Comparison of ENCODE assay signal across 8 cellular contexts in the genomic region with DNA sequence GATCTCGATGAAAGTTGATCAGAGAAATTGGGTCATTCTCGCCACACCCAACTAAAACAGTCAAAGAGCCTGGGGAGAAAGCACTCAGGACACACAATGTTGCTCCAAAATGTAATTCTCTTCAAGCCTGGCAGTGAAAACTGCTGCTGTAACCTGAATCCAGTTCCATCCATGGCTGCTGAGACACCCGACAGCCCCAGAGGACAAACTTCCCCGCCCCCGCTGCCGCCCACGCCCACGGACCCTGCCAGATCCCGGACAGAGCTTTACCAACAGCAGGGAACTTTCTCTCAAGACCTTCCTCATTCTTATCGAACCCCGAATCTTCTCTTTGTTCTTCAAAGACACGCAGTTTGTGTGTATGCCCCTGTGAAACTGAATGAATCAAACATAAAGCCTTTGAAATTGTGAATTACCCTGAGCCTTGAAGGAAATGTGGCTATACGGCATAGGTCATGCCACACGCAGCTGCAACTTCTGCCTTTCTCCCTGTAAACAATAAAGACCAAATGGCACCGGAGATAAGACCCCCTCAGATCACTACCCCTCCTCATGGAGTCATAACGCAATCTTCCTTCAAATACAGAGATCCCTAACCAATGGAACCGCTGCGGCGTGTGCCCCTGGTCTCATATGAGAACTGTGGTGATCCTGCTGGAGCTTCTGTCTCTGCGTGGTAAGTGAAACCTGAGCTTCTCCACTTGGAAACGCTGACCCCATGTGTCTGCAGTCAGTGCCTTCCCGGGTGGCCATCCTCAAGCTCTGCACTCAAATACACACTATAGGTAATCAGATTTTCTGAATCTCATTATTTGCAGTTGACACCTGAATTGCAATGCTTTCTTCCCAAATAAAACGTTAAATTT. TPM values are rescaled to one million over a fixed set of nuclear protein-coding genes. Genes with fewer than 3 reads are reported as not detected.
DNase-seq lines count a peak whose midpoint lies in the region; ATAC-seq and TF ChIP-seq lines count a peak whose summit lies in the region.

No MANE protein-coding gene starts in this region.

- no peak for ATAC-seq in CD4-positive, alpha-beta T cell (ENCODE audit: poor library complexity)
- ATAC-seq in left cardiac atrium, result peak in 1 of 2 donors; percentile 29
- ATAC-seq in HG02798 (IDR thresholded peaks at IDR 0.05; ENCODE audit: poor library complexity, unreplicated experiment), result no peak

- H3K4me3 Mint-ChIP-seq in CD4-positive, alpha-beta T cell, result peak overlapping the region; percentile 37

- CTCF ChIA-PET in CD4-positive, alpha-beta T cell (lab: Charles Lee), result no interaction called here

- H3K4me1 Mint-ChIP-seq in CD4-positive, alpha-beta T cell (ENCODE audit: low read depth), result peaks cover 18% of the 10 kb centered on the region

- peaks cover 19% of the 10 kb centered on the region for H3K27me3 ChIP-seq in CD4-positive, alpha-beta T cell (ENCODE audit: control insufficient read depth, insufficient read depth, low read length)
- H3K27me3 ChIP-seq in skeletal muscle satellite cell (ENCODE audit: control insufficient read depth, insufficient read depth, low read length), result peaks cover 24% of the 10 kb centered on the region

- peak overlapping the region; percentile 3 for H3K27ac Mint-ChIP-seq in CD4-positive, alpha-beta T cell

- no peaks in the 10 kb centered on the region for H3K36me3 ChIP-seq in skeletal muscle satellite cell (ENCODE audit: insufficient read depth, low read length)

- H3K9me3 ChIP-seq in CD4-positive, alpha-beta T cell (ENCODE audit: control insufficient read depth, low read length), result no peaks in the 10 kb centered on the region
- H3K9me3 ChIP-seq in skeletal muscle satellite cell (replicated peaks; ENCODE audit: low read length), result no peaks in the 10 kb centered on the region

- no peak for TF ChIP-seq CTCF in CD4-positive, alpha-beta T cell (IDR thresholded peaks at IDR 0.05)

- H3K9me3 Mint-ChIP-seq in CD4-positive, alpha-beta T cell, result peaks cover 2% of the 10 kb centered on the region

- no peak overlapping the region for H3K27ac ChIP-seq in CD4-positive, alpha-beta T cell (ENCODE audit: low read depth, low read length)

- H3K36me3 Mint-ChIP-seq in CD4-positive, alpha-beta T cell (ENCODE audit: low read depth), result peaks cover 13% of the 10 kb centered on the region

- H3K4me1 ChIP-seq in skeletal muscle satellite cell (ENCODE audit: control insufficient read depth, insufficient read depth, low read length), result peaks cover 17% of the 10 kb centered on the region

- H3K4me2 ChIP-seq in skeletal muscle satellite cell (ENCODE audit: low read length), result peak overlapping the region; percentile 97

- H3K4me3 ChIP-seq in skeletal muscle satellite cell (ENCODE audit: low read length), result peak overlapping the region; percentile 67

- intact Hi-C loops in CD4-positive, alpha-beta T cell (cut with DNase I, micrococcal nuclease), result loop anchor here in 1 of 2 experiments (10.0 kb wide), 1 partner anchor 347 kb away; no protein-coding TSS in a partner anchor
- intact Hi-C loops in left cardiac atrium (cut with DNase I), result no loop called here

- H3K27me3 Mint-ChIP-seq in CD4-positive, alpha-beta T cell, result peaks cover 60% of the 10 kb centered on the region

- POLR2A ChIA-PET in CD4-positive, alpha-beta T cell (lab: Charles Lee), result no interaction called here

- peak overlapping the region; percentile 80 for H3K9ac ChIP-seq in skeletal muscle satellite cell (ENCODE audit: low read depth, low read length)

- DNase-seq in CD4-positive, alpha-beta T cell, result peak in 1 of 10 experiments; percentile 2
- DNase-seq in HuH-7 (ENCODE audit: low spot score) (peak; percentile 52), left cardiac atrium (peak; percentile 47), NK-92 (lab: John Stamatoyannopoulos, UW; ENCODE audit: unreplicated experiment) (no peak), activated gamma-delta T cell treated with Interleukin-2 at 50 U/mL for 16 hours (no peak)
- DNase-seq in activated T-cell treated with anti-CD3 and anti-CD28 coated beads, Interleukin-2, amount 50 U/mL, for 1 hour, result peak; percentile 22

RNA-seq across cellular contexts. Expression of a gene that starts 4.8 kb away (rescaled TPM):
- total RNA-seq in CD4-positive, alpha-beta T cell, result 10 to 100 TPM; 72.2 to 80.7 TPM
- 100 to 1,000 TPM; 122 to 128 TPM for total RNA-seq in left cardiac atrium
- 99.1 and 109 TPM in 2 replicates for total RNA-seq in skeletal muscle satellite cell (2012; rRNA removed)

Comparison
In these comparisons a context has a peak if more than half of its experiments do, and no peak if none do; other contexts are left out.
1. DNase-seq: peak in HuH-7 (single experiment), activated T-cell treated with anti-CD3 and anti-CD28 coated beads, Interleukin-2, amount 50 U/mL, for 1 hour (single experiment) and left cardiac atrium (single experiment); none in NK-92 (single experiment) and activated gamma-delta T cell treated with Interleukin-2 at 50 U/mL for 16 hours (single experiment).